Comparison of ENCODE assay signal across 1 cellular context in genomic region chr11:117824571-117825537, GRCh38.
TF ChIP-seq lines count a peak whose summit lies in the region.

Gene FXYD2, minus strand, starts transcription at chr11:117824744. Its CDS starts 66 bp downstream, at chr11:117824678.

TF ChIP-seq in GM23338, 12 proteins besides CTCF, POLR2A, EP300 and RAD21:
- TF ChIP-seq, protein P1, sequence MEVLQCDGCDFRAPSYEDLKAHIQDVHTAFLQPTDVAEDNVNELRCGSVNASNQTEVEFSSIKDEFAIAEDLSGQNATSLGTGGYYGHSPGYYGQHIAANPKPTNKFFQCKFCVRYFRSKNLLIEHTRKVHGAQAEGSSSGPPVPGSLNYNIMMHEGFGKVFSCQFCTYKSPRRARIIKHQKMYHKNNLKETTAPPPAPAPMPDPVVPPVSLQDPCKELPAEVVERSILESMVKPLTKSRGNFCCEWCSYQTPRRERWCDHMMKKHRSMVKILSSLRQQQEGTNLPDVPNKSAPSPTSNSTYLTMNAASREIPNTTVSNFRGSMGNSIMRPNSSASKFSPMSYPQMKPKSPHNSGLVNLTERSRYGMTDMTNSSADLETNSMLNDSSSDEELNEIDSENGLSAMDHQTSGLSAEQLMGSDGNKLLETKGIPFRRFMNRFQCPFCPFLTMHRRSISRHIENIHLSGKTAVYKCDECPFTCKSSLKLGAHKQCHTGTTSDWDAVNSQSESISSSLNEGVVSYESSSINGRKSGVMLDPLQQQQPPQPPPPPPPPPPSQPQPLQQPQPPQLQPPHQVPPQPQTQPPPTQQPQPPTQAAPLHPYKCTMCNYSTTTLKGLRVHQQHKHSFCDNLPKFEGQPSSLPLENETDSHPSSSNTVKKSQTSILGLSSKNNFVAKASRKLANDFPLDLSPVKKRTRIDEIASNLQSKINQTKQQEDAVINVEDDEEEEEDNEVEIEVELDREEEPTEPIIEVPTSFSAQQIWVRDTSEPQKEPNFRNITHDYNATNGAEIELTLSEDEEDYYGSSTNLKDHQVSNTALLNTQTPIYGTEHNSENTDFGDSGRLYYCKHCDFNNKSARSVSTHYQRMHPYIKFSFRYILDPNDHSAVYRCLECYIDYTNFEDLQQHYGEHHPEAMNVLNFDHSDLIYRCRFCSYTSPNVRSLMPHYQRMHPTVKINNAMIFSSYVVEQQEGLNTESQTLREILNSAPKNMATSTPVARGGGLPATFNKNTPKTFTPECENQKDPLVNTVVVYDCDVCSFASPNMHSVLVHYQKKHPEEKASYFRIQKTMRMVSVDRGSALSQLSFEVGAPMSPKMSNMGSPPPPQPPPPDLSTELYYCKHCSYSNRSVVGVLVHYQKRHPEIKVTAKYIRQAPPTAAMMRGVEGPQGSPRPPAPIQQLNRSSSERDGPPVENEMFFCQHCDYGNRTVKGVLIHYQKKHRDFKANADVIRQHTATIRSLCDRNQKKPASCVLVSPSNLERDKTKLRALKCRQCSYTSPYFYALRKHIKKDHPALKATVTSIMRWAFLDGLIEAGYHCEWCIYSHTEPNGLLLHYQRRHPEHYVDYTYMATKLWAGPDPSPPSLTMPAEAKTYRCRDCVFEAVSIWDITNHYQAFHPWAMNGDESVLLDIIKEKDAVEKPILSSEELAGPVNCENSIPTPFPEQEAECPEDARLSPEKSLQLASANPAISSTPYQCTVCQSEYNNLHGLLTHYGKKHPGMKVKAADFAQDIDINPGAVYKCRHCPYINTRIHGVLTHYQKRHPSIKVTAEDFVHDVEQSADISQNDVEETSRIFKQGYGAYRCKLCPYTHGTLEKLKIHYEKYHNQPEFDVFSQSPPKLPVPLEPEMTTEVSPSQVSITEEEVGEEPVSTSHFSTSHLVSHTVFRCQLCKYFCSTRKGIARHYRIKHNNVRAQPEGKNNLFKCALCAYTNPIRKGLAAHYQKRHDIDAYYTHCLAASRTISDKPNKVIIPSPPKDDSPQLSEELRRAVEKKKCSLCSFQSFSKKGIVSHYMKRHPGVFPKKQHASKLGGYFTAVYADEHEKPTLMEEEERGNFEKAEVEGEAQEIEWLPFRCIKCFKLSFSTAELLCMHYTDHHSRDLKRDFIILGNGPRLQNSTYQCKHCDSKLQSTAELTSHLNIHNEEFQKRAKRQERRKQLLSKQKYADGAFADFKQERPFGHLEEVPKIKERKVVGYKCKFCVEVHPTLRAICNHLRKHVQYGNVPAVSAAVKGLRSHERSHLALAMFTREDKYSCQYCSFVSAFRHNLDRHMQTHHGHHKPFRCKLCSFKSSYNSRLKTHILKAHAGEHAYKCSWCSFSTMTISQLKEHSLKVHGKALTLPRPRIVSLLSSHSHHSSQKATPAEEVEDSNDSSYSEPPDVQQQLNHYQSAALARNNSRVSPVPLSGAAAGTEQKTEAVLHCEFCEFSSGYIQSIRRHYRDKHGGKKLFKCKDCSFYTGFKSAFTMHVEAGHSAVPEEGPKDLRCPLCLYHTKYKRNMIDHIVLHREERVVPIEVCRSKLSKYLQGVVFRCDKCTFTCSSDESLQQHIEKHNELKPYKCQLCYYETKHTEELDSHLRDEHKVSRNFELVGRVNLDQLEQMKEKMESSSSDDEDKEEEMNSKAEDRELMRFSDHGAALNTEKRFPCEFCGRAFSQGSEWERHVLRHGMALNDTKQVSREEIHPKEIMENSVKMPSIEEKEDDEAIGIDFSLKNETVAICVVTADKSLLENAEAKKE (CRISPR knock-in tag; IDR thresholded peaks at IDR 0.05): no peak
- TF ChIP-seq EZH2 (IDR thresholded peaks at IDR 0.05; ENCODE audit: low read depth, unreplicated experiment) (no peak), POLR2AphosphoS5 (IDR thresholded peaks at IDR 0.05; ENCODE audit: low read depth) (no peak), ETS1 (IDR thresholded peaks at IDR 0.05) (no peak), NANOG (IDR thresholded peaks at IDR 0.05; ENCODE audit: borderline replicate concordance) (no peak), JUNB (IDR thresholded peaks at IDR 0.05; ENCODE audit: unreplicated experiment) (no peak), EZH2phosphoT487 (IDR thresholded peaks at IDR 0.05; ENCODE audit: unreplicated experiment) (no peak), REST (IDR thresholded peaks at IDR 0.05; ENCODE audit: unreplicated experiment) (no peak), STAT1 (IDR thresholded peaks at IDR 0.05; ENCODE audit: unreplicated experiment) (no peak), CREB1 (CRISPR knock-in tag; IDR thresholded peaks at IDR 0.05; ENCODE audit: low read depth) (no peak), ZNF331 (CRISPR knock-in tag; IDR thresholded peaks at IDR 0.05; ENCODE audit: low read depth) (no peak), ZNF114 (CRISPR knock-in tag; IDR thresholded peaks at IDR 0.05) (no peak)
TF ChIP-seq in GM23338: peak in this region for 0.
